Comparison of ENCODE assay signal across 8 cellular contexts in genomic region chr3:38136807-38137614, GRCh38. TPM values are rescaled to one million over a fixed set of nuclear protein-coding genes. Genes with fewer than 3 reads are reported as not detected.
DNase-seq lines count a peak whose midpoint lies in the region; ATAC-seq, FAIRE-seq and TF ChIP-seq lines count a peak whose summit lies in the region.

A gene with protein sequence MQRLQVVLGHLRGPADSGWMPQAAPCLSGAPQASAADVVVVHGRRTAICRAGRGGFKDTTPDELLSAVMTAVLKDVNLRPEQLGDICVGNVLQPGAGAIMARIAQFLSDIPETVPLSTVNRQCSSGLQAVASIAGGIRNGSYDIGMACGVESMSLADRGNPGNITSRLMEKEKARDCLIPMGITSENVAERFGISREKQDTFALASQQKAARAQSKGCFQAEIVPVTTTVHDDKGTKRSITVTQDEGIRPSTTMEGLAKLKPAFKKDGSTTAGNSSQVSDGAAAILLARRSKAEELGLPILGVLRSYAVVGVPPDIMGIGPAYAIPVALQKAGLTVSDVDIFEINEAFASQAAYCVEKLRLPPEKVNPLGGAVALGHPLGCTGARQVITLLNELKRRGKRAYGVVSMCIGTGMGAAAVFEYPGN (minus strand): TSS chr3:38137127. CDS start chr3:38137035, 92 bp downstream.

- H3K36me3 ChIP-seq in OCI-LY3 (replicated peaks; ENCODE audit: low read depth, low read length): peaks cover 40% of the 10 kb centered on the region

- no peaks in the 10 kb centered on the region for H3K27me3 Mint-ChIP-seq in mesothelial cell of epicardium (ENCODE audit: low read depth)

- no peaks in the 10 kb centered on the region for H3K9me3 ChIP-seq in OCI-LY3 (ENCODE audit: insufficient read depth, low read length)

- H3K4me1 Mint-ChIP-seq in mesothelial cell of epicardium: peaks cover 56% of the 10 kb centered on the region

- ATAC-seq in GM21515 (IDR thresholded peaks at IDR 0.05; ENCODE audit: unreplicated experiment): peak; percentile 89

- no peak for TF ChIP-seq CTCF in OCI-LY3 (IDR thresholded peaks at IDR 0.05; ENCODE audit: low read depth, low read length)
- no peak for TF ChIP-seq CTCF in mesothelial cell of epicardium (IDR thresholded peaks at IDR 0.05; ENCODE audit: unreplicated experiment)

- H2AFZ ChIP-seq in OCI-LY3 (ENCODE audit: low read depth, low read length): no peak within 1 kb of the TSS

- peak within 1 kb of the TSS; percentile 94 for H3K9ac ChIP-seq in OCI-LY3 (ENCODE audit: low read length)

- H3K36me3 Mint-ChIP-seq in mesothelial cell of epicardium: peaks cover 11% of the 10 kb centered on the region

- no peaks in the 10 kb centered on the region for H3K27me3 ChIP-seq in OCI-LY3 (ENCODE audit: low read depth, low read length)

- peak within 1 kb of the TSS; percentile 87 for H3K4me3 ChIP-seq in OCI-LY3 (ENCODE audit: low read length)

- H3K27ac ChIP-seq in OCI-LY3 (ENCODE audit: low read length): peak within 1 kb of the TSS; percentile 72

- DNase-seq in D341Med (ENCODE audit: low spot score) (peak; percentile 98), HuH-7 (ENCODE audit: low spot score) (peak; percentile 96), mesothelial cell of epicardium (ENCODE audit: low spot score in 2 of 2, unreplicated experiment in 2 of 2) (peak; percentile 97 to 98)
- peak; percentile 97 for DNase-seq in activated CD8-positive, alpha-beta memory T cell treated with anti-CD3 and anti-CD28 coated beads, Interleukin-2, amount 50 U/mL, for 48 hours
- peak; percentile 98 to 99 for DNase-seq in stimulated activated CD8-positive, alpha-beta memory T cell treated with anti-CD3 and anti-CD28 coated beads, Interleukin-15, amount 100 ng/mL, for 48 hours (ENCODE audit: low read depth in 2 of 2)

- peaks cover 28% of the 10 kb centered on the region for H3K4me1 ChIP-seq in OCI-LY3 (ENCODE audit: low read length)

- peaks cover 11% of the 10 kb centered on the region; the same call in 1 of the 2 replicates for H4K20me1 ChIP-seq in OCI-LY3 (ENCODE audit: insufficient read depth, low read length)

- no peaks in the 10 kb centered on the region for H3K9me3 Mint-ChIP-seq in mesothelial cell of epicardium

- peak within 1 kb of the TSS; percentile 91 for H3K4me2 ChIP-seq in OCI-LY3 (ENCODE audit: low read length)

- peaks cover 54% of the 10 kb centered on the region for H3K79me2 ChIP-seq in OCI-LY3 (ENCODE audit: low read length)

- H3K4me3 Mint-ChIP-seq in mesothelial cell of epicardium: peak within 1 kb of the TSS; percentile 88

- peak; percentile 98 for FAIRE-seq in endometrium (lab: Jason Lieb, UNC)

- H3K27ac Mint-ChIP-seq in mesothelial cell of epicardium: peak within 1 kb of the TSS; percentile 98

RNA-seq across cellular contexts. Expression of the gene that starts here (rescaled TPM):
- 52.7 to 57.7 TPM (median 53.2 TPM) in 3 replicates for total RNA-seq in mesothelial cell of epicardium

Comparison
In these comparisons a context has a peak if more than half of its experiments do, and no peak if none do; other contexts are left out.
1. Peak in every context shown above with its lines: DNase-seq, ATAC-seq, H3K4me3 ChIP-seq and H3K27ac ChIP-seq.